Comparison of ENCODE assay signal across 13 cellular contexts in genomic region chr12:95881331-95881955, GRCh38.
A peak's percentile ranks its signal among the peaks of the same experiment; 100 is the strongest.
DNase-seq lines count a peak whose midpoint lies in the region; ATAC-seq and TF ChIP-seq lines count a peak whose summit lies in the region.
"Had no signal": no experiment of that assay in that cellular context is flagged by ENCODE, and none has a peak within 500 bp of the region (broad histone marks: within the 10 kb centered on the region; RNA-seq: fewer than 3 reads in every experiment).

No MANE protein-coding gene starts in this region.

- ATAC-seq in HG02938 (IDR thresholded peaks at IDR 0.05; ENCODE audit: unreplicated experiment) (no peak), HG02840 (IDR thresholded peaks at IDR 0.05; ENCODE audit: low FRiP score, unreplicated experiment) (no peak)
- ATAC-seq: activated CD4-positive, CD25-positive, alpha-beta regulatory T cell treated with anti-CD3 and anti-CD28 coated beads, Interleukin-2, amount 50 U/mL, for 24 hours; T-helper 17 cell had no signal

- H2AFZ ChIP-seq in ACC112 (ENCODE audit: low read length, unreplicated experiment): no peak overlapping the region

- H3K27ac ChIP-seq in ACC112 (ENCODE audit: low read depth, low read length): peak overlapping the region; percentile 26; the same call in 1 of the 2 replicates

- peaks cover 21% of the 10 kb centered on the region for H3K4me1 ChIP-seq in ACC112 (ENCODE audit: control insufficient read depth, insufficient read depth, low read length, unreplicated experiment)

- H3K4me3 ChIP-seq in ACC112 (ENCODE audit: low read depth, low read length): no peak overlapping the region

- DNase-seq in HS-5 (ENCODE audit: low read depth) (peak; percentile 55), NCI-H748 treated with DMSO at 0.1 percent for 48 hours (lab: John Stamatoyannopoulos, UW) (peak; percentile 59), fibroblast of peridontal ligament (ENCODE audit: extremely low read depth) (peak; percentile 71), erythroblast (lab: John Stamatoyannopoulos, UW) (no peak)
- DNase-seq in activated CD8-positive, alpha-beta memory T cell treated with anti-CD3 and anti-CD28 coated beads for 24 hours: no peak
- DNase-seq: GOT3; midbrain; stimulated activated CD4-positive, alpha-beta T cell treated with anti-CD3 and anti-CD28 coated beads, Interleukin-4, amount 100 ng/mL, for 4 hours; T-helper 17 cell had no signal

- H3K27me3 ChIP-seq in ACC112 (ENCODE audit: insufficient read depth, low read length): no peaks in the 10 kb centered on the region; the same call in 1 of the 2 replicates

- TF ChIP-seq POLR2A in erythroblast (IDR thresholded peaks at IDR 0.05; ENCODE audit: low read length): no peak

- no peaks in the 10 kb centered on the region for H3K79me2 ChIP-seq in ACC112 (ENCODE audit: control insufficient read depth, insufficient read depth, low read length, unreplicated experiment)

- H3K36me3 ChIP-seq in ACC112 (ENCODE audit: insufficient read depth, low read length): no peaks in the 10 kb centered on the region

Comparison
In these comparisons a context has a peak if more than half of its experiments do, and no peak if none do; other contexts are left out.
1. DNase-seq: peak in HS-5 (single experiment), NCI-H748 treated with DMSO at 0.1 percent for 48 hours (single experiment) and fibroblast of peridontal ligament (single experiment); none in erythroblast (0 of 2) and activated CD8-positive, alpha-beta memory T cell treated with anti-CD3 and anti-CD28 coated beads for 24 hours (single experiment).